1 cellular context compared by ENCODE assay signal in genomic region chr3:139676634-139677197, GRCh38.
TF ChIP-seq lines count a peak whose summit lies in the region.

No MANE protein-coding gene starts in this region.

TF ChIP-seq in HepG2, 621 proteins besides CTCF, POLR2A, EP300 and RAD21 (continued from another document):
- TF ChIP-seq ZBTB46 (CRISPR knock-in tag; IDR thresholded peaks at IDR 0.05; ENCODE audit: borderline replicate concordance): no peak
- TF ChIP-seq DBP (CRISPR knock-in tag; IDR thresholded peaks at IDR 0.05; ENCODE audit: not compliant biosample characterization): no peak
- no peak for TF ChIP-seq SRSF9 (IDR thresholded peaks at IDR 0.05; ENCODE audit: borderline replicate concordance, insufficient read depth, low read depth, low read length, poor library complexity, severe bottlenecking)
- no peak for TF ChIP-seq ZSCAN22 (CRISPR knock-in tag; IDR thresholded peaks at IDR 0.05)
- TF ChIP-seq ZNF841 (CRISPR knock-in tag; IDR thresholded peaks at IDR 0.05; ENCODE audit: borderline replicate concordance): no peak
TF ChIP-seq in HepG2: peak in this region for 1.
